In the genomic region with DNA sequence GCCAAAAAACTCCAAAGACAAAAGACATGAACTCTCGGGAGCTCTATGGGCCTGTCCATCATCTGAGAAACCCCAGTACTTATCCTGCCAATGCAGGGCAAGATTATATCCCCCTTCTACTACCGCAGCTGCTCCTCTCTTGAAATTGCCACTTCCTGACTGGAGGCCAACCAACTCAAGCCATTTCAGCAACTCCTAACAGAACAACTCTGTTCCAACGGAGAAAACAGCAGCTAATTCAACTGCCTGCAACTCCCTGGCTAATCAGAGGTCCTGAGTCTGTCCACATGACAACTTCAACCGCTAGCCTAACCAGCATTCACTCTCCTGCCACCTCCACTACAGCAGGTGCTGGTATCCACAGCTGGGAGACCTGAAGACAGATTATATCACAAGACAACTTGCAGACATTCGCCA, we compare ENCODE assay signal across 9 cellular contexts.
A peak's percentile ranks its signal among the peaks of the same experiment; 100 is the strongest.
DNase-seq lines count a peak whose midpoint lies in the region; ATAC-seq and TF ChIP-seq lines count a peak whose summit lies in the region.
"Had no signal": no experiment of that assay in that cellular context is flagged by ENCODE, and none has a peak within 500 bp of the region (broad histone marks: within the 10 kb centered on the region; RNA-seq: fewer than 3 reads in every experiment).

No MANE protein-coding gene starts in this region.

- H3K4me3 Mint-ChIP-seq in T-helper 2 cell treated with Interferon-gamma antibody and Interleukin-4, amounts not matched to agents 5 μg/mL and 100 μg/mL, for 36 hours, result peak overlapping the region; percentile 10
- H3K4me3 Mint-ChIP-seq: CD4-positive, CD25-positive, alpha-beta regulatory T cell had no signal

- peak; percentile 72 for DNase-seq in GDM1 (lab: John Stamatoyannopoulos, UW)
- DNase-seq in T-helper 2 cell treated with Interferon-gamma antibody and Interleukin-4, amounts not matched to agents 5 μg/mL and 100 μg/mL, for 36 hours (ENCODE audit: low spot score), result no peak
- DNase-seq in kidney tubule cell (ENCODE audit: low spot score), result peak; percentile 13
- no peak for DNase-seq in GM13977 (ENCODE audit: low spot score)
- DNase-seq in NCI-H82 treated with DMSO at 0.1 percent for 48 hours (lab: John Stamatoyannopoulos, UW; ENCODE audit: unreplicated experiment), result no peak

- peaks cover 14% of the 10 kb centered on the region for H3K4me1 Mint-ChIP-seq in T-helper 2 cell treated with Interferon-gamma antibody and Interleukin-4, amounts not matched to agents 5 μg/mL and 100 μg/mL, for 36 hours (ENCODE audit: low read depth)

- H3K9me3 Mint-ChIP-seq in T-helper 2 cell treated with Interferon-gamma antibody and Interleukin-4, amounts not matched to agents 5 μg/mL and 100 μg/mL, for 36 hours, result peaks cover 36% of the 10 kb centered on the region

- ATAC-seq in HG02610 (IDR thresholded peaks at IDR 0.05; ENCODE audit: unreplicated experiment) (peak; percentile 71), HG03159 (IDR thresholded peaks at IDR 0.05; ENCODE audit: unreplicated experiment) (no peak), HG02970 (IDR thresholded peaks at IDR 0.05; ENCODE audit: low FRiP score, unreplicated experiment) (no peak)

- no peaks in the 10 kb centered on the region for H3K27me3 Mint-ChIP-seq in T-helper 2 cell treated with Interferon-gamma antibody and Interleukin-4, amounts not matched to agents 5 μg/mL and 100 μg/mL, for 36 hours (ENCODE audit: low read depth)
- H3K27me3 Mint-ChIP-seq: CD4-positive, CD25-positive, alpha-beta regulatory T cell had no signal

- in situ Hi-C loops in GM13977 (cut with MboI; ENCODE audit: low pct_unique_long_range_greater_than_20kb, low sequenced_read_pairs, unreplicated experiment), result no loop called here

- peaks cover 34% of the 10 kb centered on the region for H3K36me3 Mint-ChIP-seq in T-helper 2 cell treated with Interferon-gamma antibody and Interleukin-4, amounts not matched to agents 5 μg/mL and 100 μg/mL, for 36 hours (ENCODE audit: low read depth)

- H3K27ac Mint-ChIP-seq in T-helper 2 cell treated with Interferon-gamma antibody and Interleukin-4, amounts not matched to agents 5 μg/mL and 100 μg/mL, for 36 hours, result no peak overlapping the region
- H3K27ac Mint-ChIP-seq: CD4-positive, CD25-positive, alpha-beta regulatory T cell had no signal

- TF ChIP-seq CTCF in GM13977 (IDR thresholded peaks at IDR 0.05; ENCODE audit: extremely low read depth, insufficient read depth, missing control alignments), result no peak

Comparison
In these comparisons a context has a peak if more than half of its experiments do, and no peak if none do; other contexts are left out.
1. DNase-seq: peak in GDM1 (single experiment) and kidney tubule cell (single experiment); none in T-helper 2 cell treated with Interferon-gamma antibody and Interleukin-4, amounts not matched to agents 5 μg/mL and 100 μg/mL, for 36 hours (single experiment), GM13977 (single experiment) and NCI-H82 treated with DMSO at 0.1 percent for 48 hours (single experiment).